7 cellular contexts compared by ENCODE assay signal in genomic region chr11:30268638-30269037, GRCh38. TPM values are rescaled to one million over a fixed set of nuclear protein-coding genes. Genes with fewer than 3 reads are reported as not detected.
"Had no signal": no experiment of that assay in that cellular context is flagged by ENCODE, and none has a peak within 500 bp of the region (broad histone marks: within the 10 kb centered on the region; RNA-seq: fewer than 3 reads in every experiment).

No MANE protein-coding gene starts in this region.

RNA-seq across cellular contexts. Expression of gene FSHB, which starts 37.8 kb away (rescaled TPM):
- total RNA-seq: GM23248, GM23338, H1, H4, H7, H9, HFFc6 had no signal
- polyA plus RNA-seq: GM23248, GM23338, H1 had no signal
